ENCODE assay signal across 13 cellular contexts in genomic region chr3:39404943-39405686, GRCh38. TPM values are rescaled to one million over a fixed set of nuclear protein-coding genes. Genes with fewer than 3 reads are reported as not detected.
DNase-seq lines count a peak whose midpoint lies in the region; ATAC-seq and TF ChIP-seq lines count a peak whose summit lies in the region.
"Had no signal": no experiment of that assay in that cellular context is flagged by ENCODE, and none has a peak within 500 bp of the region (broad histone marks: within the 10 kb centered on the region; RNA-seq: fewer than 3 reads in every experiment).

No MANE protein-coding gene starts in this region.

- H3K27ac Mint-ChIP-seq in activated naive CD4-positive, alpha-beta T cell treated with anti-CD3 and anti-CD28 coated beads, Interleukin-2, amount 50 U/mL, for 72 hours = peak overlapping the region; percentile 95 to 99
- peak overlapping the region; percentile 59 for H3K27ac Mint-ChIP-seq in progenitor cell of endocrine pancreas

- no peak overlapping the region for H3K27ac ChIP-seq in mammary epithelial cell (ENCODE audit: insufficient read depth, low read depth, low read length)

- H3K36me3 Mint-ChIP-seq in activated naive CD4-positive, alpha-beta T cell treated with anti-CD3 and anti-CD28 coated beads, Interleukin-2, amount 50 U/mL, for 72 hours = peaks cover 32 to 43% of the 10 kb centered on the region in 2 donors
- peaks cover 11% of the 10 kb centered on the region for H3K36me3 Mint-ChIP-seq in progenitor cell of endocrine pancreas (ENCODE audit: insufficient read depth)

- CTCF ChIA-PET in mammary epithelial cell (lab: Charles Lee; ENCODE audit: low non-redundant PET) = no interaction called here

- H3K4me3 ChIP-seq in mammary epithelial cell (replicated peaks in 1 of 3; ENCODE audit: insufficient read depth in 1 of 3, low read depth in 2 of 3, low read length in 3 of 3) = no peak overlapping the region

- peaks cover under 1% of the 10 kb centered on the region for H4K20me1 ChIP-seq in mammary epithelial cell (ENCODE audit: insufficient read depth, low read length)

- no peak for DNase-seq in activated naive CD4-positive, alpha-beta T cell treated with anti-CD3 and anti-CD28 coated beads, Interleukin-2, amount 50 U/mL, for 72 hours (ENCODE audit: low spot score in 2 of 2)
- DNase-seq in activated naive CD4-positive, alpha-beta T cell treated with Interleukin-2 at 50 U/mL for 16 hours = no peak
- DNase-seq in MV-4-11 (lab: John Stamatoyannopoulos, UW) (peak; percentile 14), mammary epithelial cell (no peak), progenitor cell of endocrine pancreas (ENCODE audit: low spot score, unreplicated experiment) (no peak)
- DNase-seq: activated CD4-positive, alpha-beta T cell treated with anti-CD3 and anti-CD28 coated beads for 36 hours; effector memory CD8-positive, alpha-beta T cell; NCI-H526; thyroid gland had no signal

- H2AFZ ChIP-seq in mammary epithelial cell (ENCODE audit: low read depth, low read length) = peak overlapping the region; percentile 29

- H3K9ac ChIP-seq in mammary epithelial cell (ENCODE audit: insufficient read depth, low read length) = no peak overlapping the region

- H3K9me3 Mint-ChIP-seq in activated naive CD4-positive, alpha-beta T cell treated with anti-CD3 and anti-CD28 coated beads, Interleukin-2, amount 50 U/mL, for 72 hours = no peaks in the 10 kb centered on the region
- no peaks in the 10 kb centered on the region for H3K9me3 Mint-ChIP-seq in progenitor cell of endocrine pancreas (ENCODE audit: low read depth)
- H3K9me3 Mint-ChIP-seq: effector memory CD8-positive, alpha-beta T cell had no signal

- dilution Hi-C loops in mammary epithelial cell (cut with HindIII; ENCODE audit: low sequenced_read_pairs) = no loop called here

- peaks cover 19% of the 10 kb centered on the region for H3K4me1 ChIP-seq in mammary epithelial cell (ENCODE audit: insufficient read depth, low read length)

- peaks cover 36% of the 10 kb centered on the region for H3K79me2 ChIP-seq in mammary epithelial cell (ENCODE audit: insufficient read depth, low read length)

- peaks cover 15% of the 10 kb centered on the region for H3K4me1 Mint-ChIP-seq in progenitor cell of endocrine pancreas (ENCODE audit: low read depth)

- BruUV-seq in mammary epithelial cell (replicated peaks; lab: Mats Ljungman, UMichigan) = no TSS peak

- H3K4me3 Mint-ChIP-seq in progenitor cell of endocrine pancreas (ENCODE audit: low read depth) = peak overlapping the region; percentile 92

- H3K4me2 ChIP-seq in mammary epithelial cell (ENCODE audit: insufficient read depth, low read depth, low read length) = peak overlapping the region; percentile 84

- no peaks in the 10 kb centered on the region for H3K27me3 ChIP-seq in mammary epithelial cell (ENCODE audit: insufficient read depth, low read length)
- H3K27me3 ChIP-seq: SJSA1, thyroid gland had no signal

- no peaks in the 10 kb centered on the region for H3K9me3 ChIP-seq in mammary epithelial cell (replicated peaks; ENCODE audit: insufficient read depth, low read length)
- H3K9me3 ChIP-seq: SJSA1, thyroid gland had no signal

- intact Hi-C loops in mammary epithelial cell (cut with micrococcal nuclease) = no loop called here

- in situ Hi-C loops in mammary epithelial cell (cut with MboI; ENCODE audit: low sequenced_read_pairs in 2 of 2) = no loop called here

- H3K27me3 Mint-ChIP-seq in progenitor cell of endocrine pancreas = no peaks in the 10 kb centered on the region
- H3K27me3 Mint-ChIP-seq: activated CD4-positive, alpha-beta T cell treated with anti-CD3 and anti-CD28 coated beads for 36 hours; effector memory CD8-positive, alpha-beta T cell had no signal

- WGBS in mammary epithelial cell (ENCODE audit: low coverage, missing lambda C conversion rate) = 100% methylated on average over 6 of the region's 15 CpGs

- no peak for ATAC-seq in activated naive CD4-positive, alpha-beta T cell treated with anti-CD3 and anti-CD28 coated beads, Interleukin-2, amount 50 U/mL, for 72 hours
- no peak for ATAC-seq in GM18517 (IDR thresholded peaks at IDR 0.05; ENCODE audit: unreplicated experiment)
- ATAC-seq in HG03460 (IDR thresholded peaks at IDR 0.05; ENCODE audit: unreplicated experiment) = no peak
- ATAC-seq in HG02938 (IDR thresholded peaks at IDR 0.05; ENCODE audit: unreplicated experiment) = no peak
- ATAC-seq: activated CD4-positive, alpha-beta T cell treated with anti-CD3 and anti-CD28 coated beads for 36 hours; effector memory CD8-positive, alpha-beta T cell had no signal

- peaks cover 20% of the 10 kb centered on the region for H3K36me3 ChIP-seq in mammary epithelial cell (ENCODE audit: insufficient read depth, low read length)

- TF ChIP-seq CTCF in mammary epithelial cell (conservative IDR thresholded peaks at IDR 0.05 in 1 of 2, IDR thresholded peaks at IDR 0.05 in 1 of 2; ENCODE audit: extremely low read depth in 1 of 2, insufficient read depth in 1 of 2, low read depth in 1 of 2, low read length in 2 of 2) (no peak), progenitor cell of endocrine pancreas (IDR thresholded peaks at IDR 0.05; ENCODE audit: unreplicated experiment) (no peak)

RNA-seq across cellular contexts. Expression of gene RPSA, which starts 1.4 kb away (rescaled TPM):
- total RNA-seq in activated naive CD4-positive, alpha-beta T cell treated with anti-CD3 and anti-CD28 coated beads, Interleukin-2, amount 50 U/mL, for 72 hours = 1,000 to 10,000 TPM; 2,574 to 3,520 TPM
- total RNA-seq in mammary epithelial cell = 1,000 to 10,000 TPM in 1 of 2 donors, 100 to 1,000 TPM in 1; 874 to 1,396 TPM
- polyA plus RNA-seq in mammary epithelial cell = 2,903 TPM
- 1,449 TPM for polyA minus RNA-seq in mammary epithelial cell
- 1,289 and 1,295 TPM in 2 replicates for total RNA-seq in progenitor cell of endocrine pancreas

RNA-seq across cellular contexts. Expression of gene SLC25A38, which starts 21.9 kb away (rescaled TPM):
- 10 to 100 TPM; 21.2 to 25.3 TPM for total RNA-seq in activated naive CD4-positive, alpha-beta T cell treated with anti-CD3 and anti-CD28 coated beads, Interleukin-2, amount 50 U/mL, for 72 hours
- total RNA-seq in mammary epithelial cell (10 to 100 TPM; 27.5 to 34.9 TPM), progenitor cell of endocrine pancreas (34.6 and 38.0 TPM in 2 replicates)
- polyA plus RNA-seq in mammary epithelial cell = 29.3 TPM
- 39.6 TPM for polyA minus RNA-seq in mammary epithelial cell
